ENCODE assay signal across 20 cellular contexts in genomic region chr17:27555364-27555763, GRCh38.
DNase-seq lines count a peak whose midpoint lies in the region; ATAC-seq, FAIRE-seq and TF ChIP-seq lines count a peak whose summit lies in the region.
"Had no signal": no experiment of that assay in that cellular context is flagged by ENCODE, and none has a peak within 500 bp of the region (broad histone marks: within the 10 kb centered on the region; RNA-seq: fewer than 3 reads in every experiment).

No MANE protein-coding gene starts in this region.

- CTCF ChIA-PET in activated CD8-positive, alpha-beta memory T cell treated with anti-CD3 and anti-CD28 coated beads, Interleukin-2, amount 10 ng/mL, durations not matched to agents 7 days and 5 days (lab: Charles Lee), result no interaction called here

- FAIRE-seq in GM12891 (lab: Jason Lieb, UNC), result peak; percentile 85
- FAIRE-seq: G401.6, H1, RCC 7860 had no signal

- ATAC-seq in activated CD8-positive, alpha-beta memory T cell treated with anti-CD3 and anti-CD28 coated beads, Interleukin-2, amount 10 ng/mL, durations not matched to agents 7 days and 5 days, result peak; percentile 45
- no peak for ATAC-seq in natural killer cell treated with Interleukin-12 subunit alpha and Interleukin-12 subunit beta and Interleukin-15 and Interleukin-18, amount 100 ng/mL, for 72 hours
- no peak for ATAC-seq in GM19324 (IDR thresholded peaks at IDR 0.05; ENCODE audit: low FRiP score, unreplicated experiment)

- H3K4me3 ChIP-seq in brain microvascular endothelial cell (ENCODE audit: low read depth, low read length), result no peak overlapping the region

- TF ChIP-seq CTCF in brain microvascular endothelial cell (IDR thresholded peaks at IDR 0.05; ENCODE audit: low read depth, low read length, missing control alignments), result no peak

- no peaks in the 10 kb centered on the region for H3K27me3 Mint-ChIP-seq in activated CD8-positive, alpha-beta memory T cell treated with anti-CD3 and anti-CD28 coated beads, Interleukin-2, amount 10 ng/mL, durations not matched to agents 7 days and 5 days
- no peaks in the 10 kb centered on the region for H3K27me3 Mint-ChIP-seq in natural killer cell treated with Interleukin-12 subunit alpha and Interleukin-12 subunit beta and Interleukin-15 and Interleukin-18, amount 100 ng/mL, for 72 hours
- H3K27me3 Mint-ChIP-seq: CD4-positive, CD25-positive, alpha-beta regulatory T cell had no signal

- H3K4me1 Mint-ChIP-seq in activated CD8-positive, alpha-beta memory T cell treated with anti-CD3 and anti-CD28 coated beads, Interleukin-2, amount 10 ng/mL, durations not matched to agents 7 days and 5 days, result peaks cover 26% of the 10 kb centered on the region
- peaks cover 32 to 40% of the 10 kb centered on the region in 2 donors for H3K4me1 Mint-ChIP-seq in natural killer cell treated with Interleukin-12 subunit alpha and Interleukin-12 subunit beta and Interleukin-15 and Interleukin-18, amount 100 ng/mL, for 72 hours (ENCODE audit: low read depth in 2 of 2)

- no peak overlapping the region for H3K4me3 Mint-ChIP-seq in activated CD8-positive, alpha-beta memory T cell treated with anti-CD3 and anti-CD28 coated beads, Interleukin-2, amount 10 ng/mL, durations not matched to agents 7 days and 5 days
- H3K4me3 Mint-ChIP-seq in natural killer cell treated with Interleukin-12 subunit alpha and Interleukin-12 subunit beta and Interleukin-15 and Interleukin-18, amount 100 ng/mL, for 72 hours, result no peak overlapping the region
- H3K4me3 Mint-ChIP-seq: CD4-positive, CD25-positive, alpha-beta regulatory T cell had no signal

- H3K9me3 Mint-ChIP-seq in activated CD8-positive, alpha-beta memory T cell treated with anti-CD3 and anti-CD28 coated beads, Interleukin-2, amount 10 ng/mL, durations not matched to agents 7 days and 5 days (ENCODE audit: low read depth), result no peaks in the 10 kb centered on the region
- no peaks in the 10 kb centered on the region for H3K9me3 Mint-ChIP-seq in natural killer cell treated with Interleukin-12 subunit alpha and Interleukin-12 subunit beta and Interleukin-15 and Interleukin-18, amount 100 ng/mL, for 72 hours

- H3K36me3 ChIP-seq in brain microvascular endothelial cell (replicated peaks), result peaks cover 6% of the 10 kb centered on the region

- in situ Hi-C loops in brain microvascular endothelial cell (cut with HindIII; ENCODE audit: low pct_ligation_motif_present, low sequenced_read_pairs) (no loop called here), ACHN (cut with HindIII; ENCODE audit: low pct_ligation_motif_present, low pct_unique_long_range_greater_than_20kb, low sequenced_read_pairs) (loop anchor here (25.0 kb wide), 1 partner anchor 218 kb away; no protein-coding TSS in a partner anchor)

- H3K27ac ChIP-seq in brain microvascular endothelial cell, result peak overlapping the region; percentile 33
- H3K27ac ChIP-seq: KMS-11 had no signal

- H3K27me3 ChIP-seq in brain microvascular endothelial cell (replicated peaks), result no peaks in the 10 kb centered on the region

- no peak for DNase-seq in activated CD8-positive, alpha-beta memory T cell treated with anti-CD3 and anti-CD28 coated beads, Interleukin-2, amount 10 ng/mL, durations not matched to agents 7 days and 5 days
- DNase-seq in activated CD8-positive, alpha-beta memory T cell treated with anti-CD3 and anti-CD28 coated beads for 24 hours, result no peak
- DNase-seq in GM12891 (ENCODE audit: insufficient read length, low spot score) (no peak), brain microvascular endothelial cell (no peak), NCI-H1417 (lab: John Stamatoyannopoulos, UW) (no peak), ACHN (no peak)
- no peak for DNase-seq in natural killer cell treated with Interleukin-12 subunit alpha and Interleukin-12 subunit beta and Interleukin-15 and Interleukin-18, amount 100 ng/mL, for 72 hours (ENCODE audit: low spot score)
- DNase-seq: Calu3; CD4-positive, CD25-positive, alpha-beta regulatory T cell; DMS79 treated with DMSO at 0.1 percent for 48 hours; NCI-H1105; NCI-H1694 treated with DMSO at 0.1 percent for 48 hours; NCI-H446; NCI-H69; SHP77 had no signal

- peaks cover 21% of the 10 kb centered on the region for H3K36me3 Mint-ChIP-seq in activated CD8-positive, alpha-beta memory T cell treated with anti-CD3 and anti-CD28 coated beads, Interleukin-2, amount 10 ng/mL, durations not matched to agents 7 days and 5 days
- peaks cover 8% of the 10 kb centered on the region for H3K36me3 Mint-ChIP-seq in natural killer cell treated with Interleukin-12 subunit alpha and Interleukin-12 subunit beta and Interleukin-15 and Interleukin-18, amount 100 ng/mL, for 72 hours

- TF ChIP-seq POLR2A in GM12891 (IDR thresholded peaks at IDR 0.05; ENCODE audit: low read depth, low read length), result no peak

- peak overlapping the region; percentile 42 for H3K27ac Mint-ChIP-seq in activated CD8-positive, alpha-beta memory T cell treated with anti-CD3 and anti-CD28 coated beads, Interleukin-2, amount 10 ng/mL, durations not matched to agents 7 days and 5 days
- H3K27ac Mint-ChIP-seq in natural killer cell treated with Interleukin-12 subunit alpha and Interleukin-12 subunit beta and Interleukin-15 and Interleukin-18, amount 100 ng/mL, for 72 hours, result peak overlapping the region; percentile 24 to 63
- H3K27ac Mint-ChIP-seq: CD4-positive, CD25-positive, alpha-beta regulatory T cell had no signal

TF ChIP-seq in GM12891, 5 proteins besides CTCF, POLR2A, EP300 and RAD21:
- peak; percentile 36; the same call in 1 of the 2 replicates for TF ChIP-seq SPI1 (IDR thresholded peaks at IDR 0.05; ENCODE audit: low read depth, low read length)
- TF ChIP-seq POU2F2 (IDR thresholded peaks at IDR 0.05; ENCODE audit: low read depth, low read length), result no peak
